Comparison of ENCODE assay signal across 9 cellular contexts in genomic region chr9:72755836-72756235, GRCh38.
"Had no signal": no experiment of that assay in that cellular context is flagged by ENCODE, and none has a peak within 500 bp of the region (broad histone marks: within the 10 kb centered on the region; RNA-seq: fewer than 3 reads in every experiment).

No MANE protein-coding gene starts in this region.

- H3K4me1 Mint-ChIP-seq: IgD-negative memory B cell had no signal

- H2AFZ ChIP-seq: GM23338 had no signal

- H3K9me3 Mint-ChIP-seq: GM23338, HFFc6, IgD-negative memory B cell had no signal

- H3K4me2 ChIP-seq: GM23338 had no signal

- H3K4me3 ChIP-seq: GM23338, HAP-1 had no signal

- H3K36me3 Mint-ChIP-seq: IgD-negative memory B cell had no signal

- H3K9me3 ChIP-seq: HAP-1 had no signal

- H3K4me3 Mint-ChIP-seq: GM23338, HFFc6, IgD-negative memory B cell had no signal

- H3K27ac Mint-ChIP-seq: GM23338, HFFc6, IgD-negative memory B cell had no signal

- ATAC-seq: GM23338, HCT116, HepG2 had no signal

- FAIRE-seq: HepG2 had no signal

- DNase-seq: H7, HFFc6, KBM-7 had no signal

- H3K36me3 ChIP-seq: HAP-1 had no signal

- H3K27ac ChIP-seq: HL-60 had no signal
